8 cellular contexts compared by ENCODE assay signal in the genomic region with DNA sequence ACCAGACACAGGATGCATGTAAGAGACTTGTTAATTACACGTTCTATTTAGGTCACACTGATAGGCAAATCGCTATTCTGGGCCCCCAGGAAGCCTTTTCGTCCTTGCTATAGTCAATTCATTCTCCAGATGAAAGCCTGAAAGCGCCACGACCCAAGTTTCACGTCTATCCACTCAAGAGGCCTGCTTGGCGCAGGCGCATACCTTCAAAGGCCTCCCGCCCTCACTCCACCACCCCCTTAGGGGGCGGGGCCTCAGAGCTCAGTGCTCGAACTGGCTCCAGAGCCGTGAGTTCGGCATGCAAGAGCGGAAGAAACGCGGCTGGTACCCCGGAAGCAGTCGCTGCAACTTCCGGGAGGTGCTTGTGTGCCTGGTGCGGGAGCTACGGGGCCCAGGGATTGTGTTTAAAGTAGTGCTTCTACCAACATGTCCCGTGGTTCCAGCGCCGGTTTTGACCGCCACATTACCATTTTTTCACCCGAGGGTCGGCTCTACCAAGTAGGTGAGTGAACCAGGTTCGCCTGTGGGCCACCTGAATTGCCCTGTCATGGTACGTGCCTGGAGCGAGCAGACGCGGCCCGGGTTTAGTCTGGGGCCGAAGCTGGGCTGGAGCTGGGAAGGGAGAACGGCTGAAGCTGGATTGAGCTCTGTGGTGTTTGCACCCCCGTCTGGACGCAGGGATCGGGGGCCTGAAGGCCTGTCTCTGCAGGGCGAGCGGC. TPM values are rescaled to one million over a fixed set of nuclear protein-coding genes. Genes with fewer than 3 reads are reported as not detected.
A peak's percentile ranks its signal among the peaks of the same experiment; 100 is the strongest.
DNase-seq lines count a peak whose midpoint lies in the region; ATAC-seq, FAIRE-seq and TF ChIP-seq lines count a peak whose summit lies in the region.

A gene (plus strand): TSS at position 332 of the 719 bp plus-strand sequence. CDS start 95 bp downstream, at position 427.

- H3K36me3 Mint-ChIP-seq in mesothelial cell of epicardium: no peaks in the 10 kb centered on the region

- H3K9ac ChIP-seq in OCI-LY3 (ENCODE audit: low read length): peak within 1 kb of the TSS; percentile 94

- peaks cover 50% of the 10 kb centered on the region for H3K79me2 ChIP-seq in OCI-LY3 (ENCODE audit: low read length)

- H3K9me3 Mint-ChIP-seq in mesothelial cell of epicardium: no peaks in the 10 kb centered on the region

- peak; percentile 95 for FAIRE-seq in endometrium (lab: Jason Lieb, UNC)

- 0 out of 2 replicates have a peak, but pooled peaks cover 3% of the 10 kb centered on the region for H3K27me3 ChIP-seq in OCI-LY3 (ENCODE audit: low read depth, low read length)

- peak within 1 kb of the TSS; percentile 83 for H3K4me2 ChIP-seq in OCI-LY3 (ENCODE audit: low read length)

- peak; percentile 97 for DNase-seq in D341Med (ENCODE audit: low spot score)
- DNase-seq in HuH-7 (ENCODE audit: low spot score): peak; percentile 74
- DNase-seq in activated CD8-positive, alpha-beta memory T cell treated with anti-CD3 and anti-CD28 coated beads, Interleukin-2, amount 50 U/mL, for 48 hours: peak; percentile 98
- peak; percentile 98 for DNase-seq in mesothelial cell of epicardium (ENCODE audit: low spot score in 2 of 2, unreplicated experiment in 2 of 2)
- peak; percentile 100 for DNase-seq in stimulated activated CD8-positive, alpha-beta memory T cell treated with anti-CD3 and anti-CD28 coated beads, Interleukin-15, amount 100 ng/mL, for 48 hours (ENCODE audit: low read depth in 2 of 2)

- H3K4me1 ChIP-seq in OCI-LY3 (ENCODE audit: low read length): peaks cover 46% of the 10 kb centered on the region

- ATAC-seq in GM21515 (IDR thresholded peaks at IDR 0.05; ENCODE audit: unreplicated experiment): peak; percentile 88

- H3K9me3 ChIP-seq in OCI-LY3 (ENCODE audit: insufficient read depth, low read length): no peaks in the 10 kb centered on the region

- peaks cover 32% of the 10 kb centered on the region for H3K4me1 Mint-ChIP-seq in mesothelial cell of epicardium

- peak within 1 kb of the TSS; percentile 65; the same call in 1 of the 2 replicates for H2AFZ ChIP-seq in OCI-LY3 (ENCODE audit: low read depth, low read length)

- H3K27ac ChIP-seq in OCI-LY3 (ENCODE audit: low read length): peak within 1 kb of the TSS; percentile 78

- H3K4me3 ChIP-seq in OCI-LY3 (ENCODE audit: low read length): peak within 1 kb of the TSS; percentile 97

- H3K4me3 Mint-ChIP-seq in mesothelial cell of epicardium: peak within 1 kb of the TSS; percentile 100

- peaks cover 10% of the 10 kb centered on the region for H3K36me3 ChIP-seq in OCI-LY3 (replicated peaks; ENCODE audit: low read depth, low read length)

- H3K27ac Mint-ChIP-seq in mesothelial cell of epicardium: peak within 1 kb of the TSS; percentile 100

- no peaks in the 10 kb centered on the region for H3K27me3 Mint-ChIP-seq in mesothelial cell of epicardium (ENCODE audit: low read depth)

- H4K20me1 ChIP-seq in OCI-LY3 (ENCODE audit: insufficient read depth, low read length): peaks cover 32% of the 10 kb centered on the region

- TF ChIP-seq CTCF in OCI-LY3 (IDR thresholded peaks at IDR 0.05; ENCODE audit: low read depth, low read length) (no peak), mesothelial cell of epicardium (IDR thresholded peaks at IDR 0.05; ENCODE audit: unreplicated experiment) (no peak)

RNA-seq across cellular contexts. Expression of the gene that starts here (rescaled TPM):
- 155 to 156 TPM (median 156 TPM) in 3 replicates for total RNA-seq in mesothelial cell of epicardium

Comparison
In these comparisons a context has a peak if more than half of its experiments do, and no peak if none do; other contexts are left out.
1. Peak in every context shown above with its lines: DNase-seq, ATAC-seq, H3K4me3 ChIP-seq and H3K27ac ChIP-seq.